In the genomic region with DNA sequence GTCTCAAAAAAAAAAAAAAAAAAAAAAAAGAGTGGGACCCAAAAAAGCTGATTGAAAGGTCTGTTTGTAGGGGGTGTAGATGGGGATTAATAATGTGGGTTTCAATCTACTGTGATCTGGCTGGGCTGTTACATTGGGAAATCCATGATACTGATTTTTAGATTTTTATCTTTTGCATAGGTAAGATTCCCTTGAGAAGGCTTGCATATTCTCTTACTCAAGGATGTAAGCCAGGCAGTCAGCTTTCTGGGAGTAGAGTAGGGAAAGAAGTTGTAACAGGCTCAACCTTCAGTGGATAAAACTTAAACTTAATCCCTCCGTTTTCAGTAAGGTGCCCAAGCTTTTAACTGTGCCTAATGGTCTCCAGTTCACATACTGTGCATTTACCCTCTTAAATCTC, we compare ENCODE assay signal across 1 cellular context.
TF ChIP-seq lines count a peak whose summit lies in the region.

No MANE protein-coding gene starts in this region.

TF ChIP-seq in HCT116, 20 proteins besides CTCF, POLR2A, EP300 and RAD21 (continued from another document):
- TF ChIP-seq, protein P1, sequence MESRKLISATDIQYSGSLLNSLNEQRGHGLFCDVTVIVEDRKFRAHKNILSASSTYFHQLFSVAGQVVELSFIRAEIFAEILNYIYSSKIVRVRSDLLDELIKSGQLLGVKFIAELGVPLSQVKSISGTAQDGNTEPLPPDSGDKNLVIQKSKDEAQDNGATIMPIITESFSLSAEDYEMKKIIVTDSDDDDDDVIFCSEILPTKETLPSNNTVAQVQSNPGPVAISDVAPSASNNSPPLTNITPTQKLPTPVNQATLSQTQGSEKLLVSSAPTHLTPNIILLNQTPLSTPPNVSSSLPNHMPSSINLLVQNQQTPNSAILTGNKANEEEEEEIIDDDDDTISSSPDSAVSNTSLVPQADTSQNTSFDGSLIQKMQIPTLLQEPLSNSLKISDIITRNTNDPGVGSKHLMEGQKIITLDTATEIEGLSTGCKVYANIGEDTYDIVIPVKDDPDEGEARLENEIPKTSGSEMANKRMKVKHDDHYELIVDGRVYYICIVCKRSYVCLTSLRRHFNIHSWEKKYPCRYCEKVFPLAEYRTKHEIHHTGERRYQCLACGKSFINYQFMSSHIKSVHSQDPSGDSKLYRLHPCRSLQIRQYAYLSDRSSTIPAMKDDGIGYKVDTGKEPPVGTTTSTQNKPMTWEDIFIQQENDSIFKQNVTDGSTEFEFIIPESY (IDR thresholded peaks at IDR 0.05; ENCODE audit: extremely low read depth, insufficient replicate concordance, low read length) = no peak
- TF ChIP-seq CEBPB (IDR thresholded peaks at IDR 0.05; ENCODE audit: low read depth) (no peak), SRF (IDR thresholded peaks at IDR 0.05; ENCODE audit: low read depth) (no peak), EZH2 (IDR thresholded peaks at IDR 0.05) (no peak)
TF ChIP-seq in HCT116: peak in this region for 1.
